Comparison of ENCODE assay signal across 9 cellular contexts in genomic region chr18:14179306-14179705, GRCh38. TPM values are rescaled to one million over a fixed set of nuclear protein-coding genes. Genes with fewer than 3 reads are reported as not detected.
A peak's percentile ranks its signal among the peaks of the same experiment; 100 is the strongest.
DNase-seq lines count a peak whose midpoint lies in the region; ATAC-seq, FAIRE-seq and TF ChIP-seq lines count a peak whose summit lies in the region.
"Had no signal": no experiment of that assay in that cellular context is flagged by ENCODE, and none has a peak within 500 bp of the region (broad histone marks: within the 10 kb centered on the region; RNA-seq: fewer than 3 reads in every experiment).

No MANE protein-coding gene starts in this region.

- peak overlapping the region; percentile 92 for H3K4me2 ChIP-seq in PC-3 (ENCODE audit: low read length)

- TSS peak; percentile 71 for BruUV-seq in PC-3 (replicated peaks; lab: Mats Ljungman, UMichigan)

- no peak for TF ChIP-seq POLR2A in spleen (IDR thresholded peaks at IDR 0.05)

- no peaks in the 10 kb centered on the region for H3K4me1 ChIP-seq in PC-3 (ENCODE audit: insufficient read depth, low read length)
- H3K4me1 ChIP-seq in spleen, result peaks cover 0 to 8% (median 0%) of the 10 kb centered on the region in 6 donors
- H3K4me1 ChIP-seq: ascending aorta had no signal

- FAIRE-seq in GM19239 (lab: Jason Lieb, UNC), result no peak

- H3K79me2 ChIP-seq in PC-3 (ENCODE audit: low read length), result no peaks in the 10 kb centered on the region

- POLR2A ChIA-PET in PC-3 (lab: Charles Lee; ENCODE audit: unreplicated experiment), result no interaction called here

- H3K4me3 ChIP-seq in PC-3 (ENCODE audit: low read length), result peak overlapping the region; percentile 75
- peak overlapping the region; percentile 34 for H3K4me3 ChIP-seq in epithelial cell of esophagus (ENCODE audit: low read length)
- H3K4me3 ChIP-seq in spleen, result peak overlapping the region; percentile 16 to 70 (median 42)

- DNase-seq in DMS 273 (lab: John Stamatoyannopoulos, UW; ENCODE audit: unreplicated experiment) (peak; percentile 42), DMS 273 treated with DMSO at 0.1 percent for 48 hours (lab: John Stamatoyannopoulos, UW) (no peak), PC-3 (no peak), epithelial cell of esophagus (ENCODE audit: low read depth) (no peak), spleen (peak; percentile 77), GM19239 (ENCODE audit: insufficient read length, low spot score) (no peak), NCI-H524 treated with DMSO at 0.1 percent for 48 hours (lab: John Stamatoyannopoulos, UW) (no peak)

- H3K9me2 ChIP-seq in PC-3 (replicated peaks; ENCODE audit: low read length), result no peaks in the 10 kb centered on the region

- H3F3A ChIP-seq in PC-3 (ENCODE audit: low read length, unreplicated experiment), result no peaks in the 10 kb centered on the region

- H3K36me3 ChIP-seq in PC-3 (ENCODE audit: low read depth, low read length) (no peaks in the 10 kb centered on the region), spleen (no peaks in the 10 kb centered on the region)
- H3K36me3 ChIP-seq: ascending aorta had no signal

- ATAC-seq in PC-3 (peak; percentile 31), GM21367 (IDR thresholded peaks at IDR 0.05; ENCODE audit: unreplicated experiment) (no peak)

- intact Hi-C loops in PC-3 (cut with micrococcal nuclease) (loop anchor here (10.0 kb wide), 1 partner anchor 215 kb away; no protein-coding TSS in a partner anchor), spleen (cut with DNase I; ENCODE audit: low total_unique reads) (no loop called here)

- H3K9me3 ChIP-seq in PC-3 (ENCODE audit: low read length) (no peaks in the 10 kb centered on the region), spleen (no peaks in the 10 kb centered on the region)
- H3K9me3 ChIP-seq: ascending aorta had no signal

- no peaks in the 10 kb centered on the region for H4K20me1 ChIP-seq in PC-3 (ENCODE audit: low read length)

- H3K27ac ChIP-seq in PC-3 (ENCODE audit: low read length) (no peak overlapping the region), spleen (no peak overlapping the region)
- H3K27ac ChIP-seq: ascending aorta had no signal

- 10 to 34% (median 18%) methylated on average over 18 to 28 of the region's 28 CpGs for WGBS in spleen, 5 donors

- H3K9ac ChIP-seq in PC-3 (ENCODE audit: low read length), result no peak overlapping the region

- CTCF ChIA-PET in PC-3 (lab: Charles Lee), result interaction anchor here (0.6 kb wide), 1 partner anchor 582 kb away, joined by 3 read pairs; no protein-coding TSS in a partner anchor

- H3K27me3 ChIP-seq in PC-3 (ENCODE audit: low read length) (no peaks in the 10 kb centered on the region), spleen (replicated peaks in 1 of 7) (peaks cover 0 to 9% (median 0%) of the 10 kb centered on the region in 7 donors)
- H3K27me3 ChIP-seq: ascending aorta had no signal

- H2AFZ ChIP-seq in PC-3 (ENCODE audit: low read length), result peak overlapping the region; percentile 80

- TF ChIP-seq CTCF in PC-3 (conservative IDR thresholded peaks at IDR 0.05; ENCODE audit: low read depth, low read length) (no peak), epithelial cell of esophagus (IDR thresholded peaks at IDR 0.05; ENCODE audit: insufficient read depth, low read depth, low read length, missing control alignments) (no peak), spleen (IDR thresholded peaks at IDR 0.05 in 8 of 11, conservative IDR thresholded peaks at IDR 0.05 in 3 of 11) (no peak)

RNA-seq across cellular contexts. Expression of gene ZNF519, which starts 47.1 kb away (rescaled TPM):
- 5.9 and 7.3 TPM in 2 replicates for total RNA-seq in PC-3 (2014; rRNA removed)
- total RNA-seq in spleen, result 10 to 100 TPM in 4 of 7 donors, 1 to 10 TPM in 3; 2.9 to 13.9 (median 12.9) TPM
- 1 to 10 TPM; 1.6 to 2.7 (median 1.7) TPM for polyA plus RNA-seq in spleen
- total RNA-seq: ascending aorta had no signal

Comparison
In these comparisons a context has a peak if more than half of its experiments do, and no peak if none do; other contexts are left out.
1. DNase-seq: peak in DMS 273 (single experiment) and spleen (single experiment); none in DMS 273 treated with DMSO at 0.1 percent for 48 hours (single experiment), PC-3 (single experiment), epithelial cell of esophagus (single experiment), GM19239 (single experiment) and NCI-H524 treated with DMSO at 0.1 percent for 48 hours (single experiment).
2. Peak in every context shown above with its lines, with median percentiles within 50 percentile points of each other: H3K4me3 ChIP-seq.